ENCODE assay signal across 8 cellular contexts in genomic region chr6:28985396-28986164, GRCh38.
A peak's percentile ranks its signal among the peaks of the same experiment; 100 is the strongest.
DNase-seq lines count a peak whose midpoint lies in the region; ATAC-seq, FAIRE-seq and TF ChIP-seq lines count a peak whose summit lies in the region.

No MANE protein-coding gene starts in this region.

- FAIRE-seq in RCC 7860 (lab: Jason Lieb, UNC): no peak

- DNase-seq in COR-L47 (lab: John Stamatoyannopoulos, UW) (peak; percentile 91), Kasumi-1 (lab: John Stamatoyannopoulos, UW) (peak; percentile 79 to 83), RCC 7860 (ENCODE audit: low spot score) (peak; percentile 71), cerebellar cortex (ENCODE audit: low spot score) (peak; percentile 96), retinal pigment epithelial cell (ENCODE audit: low read depth) (peak; percentile 92)

- no peaks in the 10 kb centered on the region for H3K9me3 ChIP-seq in iPS-18c (ENCODE audit: control insufficient read depth, insufficient read depth, low read length)

- ATAC-seq in HG03571 (IDR thresholded peaks at IDR 0.05; ENCODE audit: unreplicated experiment) (no peak), GM19328 (IDR thresholded peaks at IDR 0.05; ENCODE audit: unreplicated experiment) (no peak)

- peak overlapping the region; percentile 38 for H3K4me3 ChIP-seq in iPS-18c (ENCODE audit: insufficient read depth, low read depth, low read length)
- peak overlapping the region; percentile 57 for H3K4me3 ChIP-seq in retinal pigment epithelial cell (ENCODE audit: low read length)

- no peak for TF ChIP-seq CTCF in retinal pigment epithelial cell (conservative IDR thresholded peaks at IDR 0.05; ENCODE audit: low read depth, low read length)
